8 cellular contexts compared by ENCODE assay signal in the genomic region with DNA sequence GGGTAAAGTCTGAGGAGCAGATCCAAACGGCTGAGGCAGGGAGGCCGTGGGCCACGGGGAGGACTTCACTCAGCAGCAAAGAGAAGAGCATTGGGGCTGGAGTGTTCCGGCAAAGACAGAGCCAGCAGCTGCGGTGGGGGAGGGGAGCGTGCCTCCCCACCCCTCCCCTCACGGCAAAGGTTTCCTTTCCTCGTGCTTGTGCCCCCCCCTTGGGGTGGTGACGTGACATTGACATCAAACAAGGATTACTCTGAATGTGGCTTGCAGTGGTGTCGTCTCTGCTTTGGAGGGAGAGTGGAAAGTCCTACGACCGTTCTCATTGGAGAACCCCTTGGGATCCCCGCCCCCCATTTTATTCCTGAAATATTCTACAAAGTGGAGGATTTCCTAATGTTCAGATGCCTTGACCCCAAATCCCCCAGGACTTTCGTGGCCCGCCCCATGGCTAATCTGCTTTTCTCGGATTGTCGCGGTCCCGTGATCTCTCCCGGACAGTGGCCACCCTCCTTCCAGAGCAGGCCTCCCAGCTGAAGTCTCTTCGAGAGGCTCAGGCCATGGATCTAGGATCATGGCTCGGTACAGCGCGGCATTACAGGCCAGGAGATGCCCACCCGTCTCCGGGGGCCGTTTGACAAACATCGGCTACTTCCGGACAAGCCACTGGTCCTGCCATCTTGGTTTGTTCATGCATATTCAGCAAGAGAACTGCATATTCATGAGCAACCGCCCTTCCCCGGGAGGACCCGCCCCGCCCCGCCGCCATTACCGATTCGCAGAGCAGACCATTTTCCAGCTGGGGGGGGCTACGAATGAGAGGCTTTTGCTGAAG. TPM values are rescaled to one million over a fixed set of nuclear protein-coding genes. Genes with fewer than 3 reads are reported as not detected.
A peak's percentile ranks its signal among the peaks of the same experiment; 100 is the strongest.
DNase-seq lines count a peak whose midpoint lies in the region; ATAC-seq and TF ChIP-seq lines count a peak whose summit lies in the region.

No MANE protein-coding gene starts in this region.

- H3K36me3 Mint-ChIP-seq in activated CD4-positive, alpha-beta T cell treated with anti-CD3 and anti-CD28 coated beads, Interleukin-2, amount 10 ng/mL, durations not matched to agents 7 days and 5 days (ENCODE audit: low read depth), result peaks cover 30% of the 10 kb centered on the region

- H3K4me1 Mint-ChIP-seq in activated CD4-positive, alpha-beta T cell treated with anti-CD3 and anti-CD28 coated beads, Interleukin-2, amount 10 ng/mL, durations not matched to agents 7 days and 5 days, result peaks cover 65% of the 10 kb centered on the region

- H3K4me3 Mint-ChIP-seq in activated CD4-positive, alpha-beta T cell treated with anti-CD3 and anti-CD28 coated beads, Interleukin-2, amount 10 ng/mL, durations not matched to agents 7 days and 5 days, result peak overlapping the region; percentile 94

- POLR2A ChIA-PET in activated CD4-positive, alpha-beta T cell treated with anti-CD3 and anti-CD28 coated beads, Interleukin-2, amount 10 ng/mL, durations not matched to agents 7 days and 5 days (lab: Charles Lee), result interaction anchor here (0.6 to 1.1 kb wide), 2 partner anchors 24 to 47 kb away, joined by 3 to 5 read pairs; no protein-coding TSS in a partner anchor

- H3K4me3 ChIP-seq in coronary artery, result peak overlapping the region; percentile 73

- H3K9me3 Mint-ChIP-seq in activated CD4-positive, alpha-beta T cell treated with anti-CD3 and anti-CD28 coated beads, Interleukin-2, amount 10 ng/mL, durations not matched to agents 7 days and 5 days, result no peaks in the 10 kb centered on the region

- intact Hi-C loops in left colon (cut with DNase I, micrococcal nuclease), result no loop called here

- TF ChIP-seq CTCF in coronary artery (IDR thresholded peaks at IDR 0.05), result no peak

- ATAC-seq in GM19328 (IDR thresholded peaks at IDR 0.05; ENCODE audit: unreplicated experiment) (peak; percentile 34), HG03469 (IDR thresholded peaks at IDR 0.05; ENCODE audit: unreplicated experiment) (peak; percentile 2), left colon (peak; percentile 68)

- peak; percentile 60 to 74 for DNase-seq in AML-193 (lab: John Stamatoyannopoulos, UW)
- DNase-seq in NCI-H526 treated with DMSO at 0.1 percent for 48 hours (lab: John Stamatoyannopoulos, UW), result peak; percentile 87
- DNase-seq in activated CD4-positive, alpha-beta T cell treated with anti-CD3 and anti-CD28 coated beads, Interleukin-2, amount 10 ng/mL, durations not matched to agents 7 days and 5 days, result peak; percentile 97
- peak; percentile 98 for DNase-seq in coronary artery (ENCODE audit: low spot score)
- DNase-seq in left colon, result peak; percentile 95 to 97
- peak; percentile 85 to 91 (median 86) for DNase-seq in stimulated activated CD4-positive, alpha-beta T cell treated with anti-CD3 and anti-CD28 coated beads, Interleukin-1b, Interleukin-23, amount 100 ng/mL, for 24 hours (ENCODE audit: low read depth in 4 of 4, low spot score in 1 of 4)

- CTCF ChIA-PET in activated CD4-positive, alpha-beta T cell treated with anti-CD3 and anti-CD28 coated beads, Interleukin-2, amount 10 ng/mL, durations not matched to agents 7 days and 5 days (lab: Charles Lee), result interaction anchor here (1.2 to 2.1 kb wide), 2 partner anchors 47 to 77 kb away, joined by 4 to 7 read pairs; no protein-coding TSS in a partner anchor

- no peaks in the 10 kb centered on the region for H3K27me3 Mint-ChIP-seq in activated CD4-positive, alpha-beta T cell treated with anti-CD3 and anti-CD28 coated beads, Interleukin-2, amount 10 ng/mL, durations not matched to agents 7 days and 5 days

- peak overlapping the region; percentile 93 to 98 for H3K27ac ChIP-seq in coronary artery

- peak overlapping the region; percentile 99 for H3K27ac Mint-ChIP-seq in activated CD4-positive, alpha-beta T cell treated with anti-CD3 and anti-CD28 coated beads, Interleukin-2, amount 10 ng/mL, durations not matched to agents 7 days and 5 days

RNA-seq across cellular contexts. Expression of gene POLR2A, which starts 0.7 kb away (rescaled TPM):
- 100 to 1,000 TPM; 175 to 201 TPM for total RNA-seq in activated CD4-positive, alpha-beta T cell treated with anti-CD3 and anti-CD28 coated beads, Interleukin-2, amount 10 ng/mL, durations not matched to agents 7 days and 5 days
- 10 to 100 TPM; 83.8 to 100.0 TPM for total RNA-seq in left colon

RNA-seq across cellular contexts. Expression of gene SLC35G6, which starts 2.2 kb away (rescaled TPM):
- total RNA-seq in activated CD4-positive, alpha-beta T cell treated with anti-CD3 and anti-CD28 coated beads, Interleukin-2, amount 10 ng/mL, durations not matched to agents 7 days and 5 days, result not detected
- not detected for total RNA-seq in left colon

RNA-seq across cellular contexts. Expression of gene ZBTB4, which starts 4.0 kb away (rescaled TPM):
- 10 to 100 TPM; 25.8 to 28.4 TPM for total RNA-seq in activated CD4-positive, alpha-beta T cell treated with anti-CD3 and anti-CD28 coated beads, Interleukin-2, amount 10 ng/mL, durations not matched to agents 7 days and 5 days
- 10 to 100 TPM; 17.5 to 25.0 TPM for total RNA-seq in left colon

RNA-seq across cellular contexts. Expression of gene CHRNB1, which starts 38.6 kb away (rescaled TPM):
- 10 to 100 TPM; 18.8 to 19.2 TPM for total RNA-seq in activated CD4-positive, alpha-beta T cell treated with anti-CD3 and anti-CD28 coated beads, Interleukin-2, amount 10 ng/mL, durations not matched to agents 7 days and 5 days
- total RNA-seq in left colon, result 10 to 100 TPM in 1 of 2 donors, 1 to 10 TPM in 1; 9.6 to 10.7 TPM

RNA-seq across cellular contexts. Expression of gene FGF11, which starts 44.1 kb away (rescaled TPM):
- total RNA-seq in activated CD4-positive, alpha-beta T cell treated with anti-CD3 and anti-CD28 coated beads, Interleukin-2, amount 10 ng/mL, durations not matched to agents 7 days and 5 days, result 1 to 10 TPM; 6.8 to 9.4 TPM
- total RNA-seq in left colon, result 1 to 10 TPM; 1.2 to 2.3 TPM

Comparison
In these comparisons a context has a peak if more than half of its experiments do, and no peak if none do; other contexts are left out.
1. Peak in every context shown above with its lines: DNase-seq, ATAC-seq, H3K4me3 ChIP-seq and H3K27ac ChIP-seq.
2. ATAC-seq: peak in every context shown above with its lines; median percentile 68 in left colon; 34 in GM19328; 2 in HG03469.